Comparison of ENCODE assay signal across 19 cellular contexts in genomic region chr2:15041429-15041837, GRCh38.
A peak's percentile ranks its signal among the peaks of the same experiment; 100 is the strongest.
DNase-seq lines count a peak whose midpoint lies in the region; ATAC-seq, FAIRE-seq and TF ChIP-seq lines count a peak whose summit lies in the region.
"Had no signal": no experiment of that assay in that cellular context is flagged by ENCODE, and none has a peak within 500 bp of the region (broad histone marks: within the 10 kb centered on the region; RNA-seq: fewer than 3 reads in every experiment).

No MANE protein-coding gene starts in this region.

- H3K27me3 Mint-ChIP-seq in neural progenitor cell (ENCODE audit: insufficient read depth, low read depth) (peaks cover 6% of the 10 kb centered on the region), Caco-2 (ENCODE audit: insufficient read depth, unreplicated experiment) (peaks cover 6% of the 10 kb centered on the region)
- H3K27me3 Mint-ChIP-seq in activated naive CD8-positive, alpha-beta T cell treated with anti-CD3 and anti-CD28 coated beads, Interleukin-2, amount 50 U/mL, for 24 hours = peaks cover 6% of the 10 kb centered on the region
- H3K27me3 Mint-ChIP-seq: activated naive CD8-positive, alpha-beta T cell had no signal

- BruUV-seq in Caco-2 (replicated peaks; lab: Mats Ljungman, UMichigan) = no TSS peak

- no peak for FAIRE-seq in A549 (lab: Jason Lieb, UNC)
- FAIRE-seq: endothelial cell of umbilical vein, GM18507 had no signal

- H3K79me2 ChIP-seq in neural progenitor cell (ENCODE audit: low read depth) = no peaks in the 10 kb centered on the region

- H3K27ac Mint-ChIP-seq in neural progenitor cell (peak overlapping the region; percentile 86), Caco-2 (ENCODE audit: unreplicated experiment) (no peak overlapping the region)
- no peak overlapping the region for H3K27ac Mint-ChIP-seq in activated naive CD8-positive, alpha-beta T cell treated with anti-CD3 and anti-CD28 coated beads, Interleukin-2, amount 50 U/mL, for 24 hours
- H3K27ac Mint-ChIP-seq: activated naive CD8-positive, alpha-beta T cell; naive thymus-derived CD4-positive, alpha-beta T cell; T-helper 17 cell had no signal

- H3K4me3 ChIP-seq in A549 (no peak overlapping the region), esophagus squamous epithelium (no peak overlapping the region), neural progenitor cell (no peak overlapping the region), Caco-2 (ENCODE audit: low read depth, low read length) (no peak overlapping the region)

- CTCF ChIA-PET in A549 (lab: Yijun Ruan, JAX) (no interaction called here), Caco-2 (lab: Charles Lee) (interaction anchor here (0.5 kb wide), 1 partner anchor 15 kb away, joined by 3 read pairs; no protein-coding TSS in a partner anchor)

- TF ChIP-seq RAD21 in A549 (conservative IDR thresholded peaks at IDR 0.05 in 1 of 2, IDR thresholded peaks at IDR 0.05 in 1 of 2) = no peak

- H4K20me1 ChIP-seq in neural progenitor cell (ENCODE audit: low read depth) = no peaks in the 10 kb centered on the region

- H3F3A ChIP-seq in neural progenitor cell (ENCODE audit: low read depth) = peaks cover 7% of the 10 kb centered on the region

- no peak overlapping the region for H3K9ac ChIP-seq in neural progenitor cell

- TF ChIP-seq CTCF in A549 (IDR thresholded peaks at IDR 0.05) (no peak), esophagus squamous epithelium (IDR thresholded peaks at IDR 0.05) (no peak), neural progenitor cell (IDR thresholded peaks at IDR 0.05) (no peak), Caco-2 (IDR thresholded peaks at IDR 0.05; ENCODE audit: insufficient read depth in 1 of 2, low read depth in 1 of 2, low read length in 1 of 2, severe bottlenecking in 1 of 2, unreplicated experiment in 1 of 2) (no peak)

- 33% methylated on average over 5 of the region's 5 CpGs for WGBS in A549 (ENCODE audit: missing lambda C conversion rate)
- 65 to 78% methylated on average over 5 of the region's 5 CpGs for WGBS in esophagus squamous epithelium, 2 donors

- POLR2A ChIA-PET in A549 (lab: Yijun Ruan, JAX) = no interaction called here
- POLR2A ChIA-PET in Caco-2 (lab: Charles Lee) = no interaction called here

- no peak overlapping the region for H3K4me3 Mint-ChIP-seq in neural progenitor cell
- H3K4me3 Mint-ChIP-seq in Caco-2 (ENCODE audit: unreplicated experiment) = no peak overlapping the region
- H3K4me3 Mint-ChIP-seq in activated naive CD8-positive, alpha-beta T cell treated with anti-CD3 and anti-CD28 coated beads, Interleukin-2, amount 50 U/mL, for 24 hours = no peak overlapping the region
- H3K4me3 Mint-ChIP-seq: activated naive CD8-positive, alpha-beta T cell; naive thymus-derived CD4-positive, alpha-beta T cell; T-helper 17 cell had no signal

- TF ChIP-seq POLR2A in A549 (IDR thresholded peaks at IDR 0.05; ENCODE audit: low read length) = no peak
- TF ChIP-seq POLR2A in esophagus squamous epithelium (IDR thresholded peaks at IDR 0.05) = no peak

- no peak for TF ChIP-seq EP300 in A549 (IDR thresholded peaks at IDR 0.05)

- H3K36me3 ChIP-seq in esophagus squamous epithelium (no peaks in the 10 kb centered on the region), neural progenitor cell (no peaks in the 10 kb centered on the region), Caco-2 (ENCODE audit: control insufficient read depth, insufficient read depth, low read length) (no peaks in the 10 kb centered on the region)

- intact Hi-C loops in esophagus squamous epithelium (cut with DNase I) (no loop called here), Caco-2 (cut with micrococcal nuclease; ENCODE audit: unreplicated experiment) (no loop called here)

- no peak overlapping the region for H3K4me2 ChIP-seq in A549
- H3K4me2 ChIP-seq in neural progenitor cell = no peak overlapping the region

- H3K9me3 Mint-ChIP-seq in neural progenitor cell (no peaks in the 10 kb centered on the region), Caco-2 (ENCODE audit: unreplicated experiment) (no peaks in the 10 kb centered on the region)
- no peaks in the 10 kb centered on the region for H3K9me3 Mint-ChIP-seq in activated naive CD8-positive, alpha-beta T cell treated with anti-CD3 and anti-CD28 coated beads, Interleukin-2, amount 50 U/mL, for 24 hours
- H3K9me3 Mint-ChIP-seq: naive thymus-derived CD4-positive, alpha-beta T cell had no signal

- DNase-seq in A549 (ENCODE audit: low read depth in 1 of 2, low spot score in 1 of 2) (no peak), NCI-H1694 (lab: John Stamatoyannopoulos, UW) (peak; percentile 75), esophagus squamous epithelium (lab: John Stamatoyannopoulos, UW) (no peak), neural progenitor cell (ENCODE audit: low spot score) (no peak), foreskin melanocyte (no peak), Caco-2 (no peak)
- DNase-seq in activated naive CD8-positive, alpha-beta T cell treated with anti-CD3 and anti-CD28 coated beads, Interleukin-2, amount 50 U/mL, for 24 hours = no peak
- no peak for DNase-seq in activated T-cell treated with anti-CD3 and anti-CD28 coated beads, Interleukin-2, amount 50 U/mL, for 1 hour
- DNase-seq: activated CD4-positive, alpha-beta T cell treated with anti-CD3 and anti-CD28 coated beads for 1 hour; cerebellar nuclear complex; left cardiac atrium; naive thymus-derived CD4-positive, alpha-beta T cell; NCI-H526 treated with DMSO at 0.1 percent for 48 hours; RPMI8226; stimulated activated CD4-positive, alpha-beta T cell treated with anti-CD3 and anti-CD28 coated beads, Interleukin-4, amount 100 ng/mL, for 1 hour; T-helper 17 cell had no signal

- H2AFZ ChIP-seq in neural progenitor cell (replicated peaks) = no peak overlapping the region

- no peaks in the 10 kb centered on the region for H3K27me3 ChIP-seq in esophagus squamous epithelium
- no peaks in the 10 kb centered on the region for H3K27me3 ChIP-seq in neural progenitor cell
- H3K27me3 ChIP-seq in Caco-2 (replicated peaks; ENCODE audit: control insufficient read depth, insufficient read depth, low read length) = no peaks in the 10 kb centered on the region; the same call in 1 of the 2 replicates

- H3K27ac ChIP-seq in A549 = no peak overlapping the region
- peak overlapping the region; percentile 31 to 64 (median 55) for H3K27ac ChIP-seq in esophagus squamous epithelium
- H3K27ac ChIP-seq in neural progenitor cell = no peak overlapping the region

- H3K4me1 ChIP-seq in A549 = no peaks in the 10 kb centered on the region
- H3K4me1 ChIP-seq in esophagus squamous epithelium = peaks cover 0 to 6% (median 0%) of the 10 kb centered on the region in 3 donors
- H3K4me1 ChIP-seq in neural progenitor cell = peaks cover 17% of the 10 kb centered on the region
- H3K4me1 ChIP-seq in Caco-2 = no peaks in the 10 kb centered on the region

- ATAC-seq in A549 = no peak
- ATAC-seq in activated naive CD8-positive, alpha-beta T cell treated with anti-CD3 and anti-CD28 coated beads, Interleukin-2, amount 50 U/mL, for 24 hours = no peak
- ATAC-seq: naive thymus-derived CD4-positive, alpha-beta T cell; T-helper 17 cell had no signal

- no peaks in the 10 kb centered on the region for H3K9me3 ChIP-seq in A549
- H3K9me3 ChIP-seq in esophagus squamous epithelium = no peaks in the 10 kb centered on the region
- no peaks in the 10 kb centered on the region for H3K9me3 ChIP-seq in neural progenitor cell (ENCODE audit: low read depth)
- no peaks in the 10 kb centered on the region for H3K9me3 ChIP-seq in Caco-2

- H3K36me3 Mint-ChIP-seq in neural progenitor cell (no peaks in the 10 kb centered on the region), Caco-2 (ENCODE audit: insufficient read depth, unreplicated experiment) (no peaks in the 10 kb centered on the region)
- no peaks in the 10 kb centered on the region for H3K36me3 Mint-ChIP-seq in activated naive CD8-positive, alpha-beta T cell treated with anti-CD3 and anti-CD28 coated beads, Interleukin-2, amount 50 U/mL, for 24 hours (ENCODE audit: low read depth)
- H3K36me3 Mint-ChIP-seq: activated naive CD8-positive, alpha-beta T cell; naive thymus-derived CD4-positive, alpha-beta T cell had no signal

- H3K4me1 Mint-ChIP-seq in neural progenitor cell (peaks cover 52% of the 10 kb centered on the region), Caco-2 (ENCODE audit: low read depth, unreplicated experiment) (no peaks in the 10 kb centered on the region)
- H3K4me1 Mint-ChIP-seq in activated naive CD8-positive, alpha-beta T cell treated with anti-CD3 and anti-CD28 coated beads, Interleukin-2, amount 50 U/mL, for 24 hours = peaks cover 7% of the 10 kb centered on the region
- H3K4me1 Mint-ChIP-seq: T-helper 17 cell had no signal

TF ChIP-seq in A549, 52 proteins besides CTCF, POLR2A, EP300 and RAD21:
- peak; percentile 59; the same call in 1 of the 2 replicates for TF ChIP-seq REST (IDR thresholded peaks at IDR 0.05)
- no peak for TF ChIP-seq GATA3 (IDR thresholded peaks at IDR 0.05; ENCODE audit: borderline replicate concordance)

Comparison
In these comparisons a context has a peak if more than half of its experiments do, and no peak if none do; other contexts are left out.
1. H3K27ac ChIP-seq: peak in esophagus squamous epithelium (4 of 4); none in A549 (0 of 2) and neural progenitor cell (single experiment).